Comparison of ENCODE assay signal across 8 cellular contexts in genomic region chr11:57712256-57713150, GRCh38. TPM values are rescaled to one million over a fixed set of nuclear protein-coding genes. Genes with fewer than 3 reads are reported as not detected.
DNase-seq lines count a peak whose midpoint lies in the region; ATAC-seq, FAIRE-seq and TF ChIP-seq lines count a peak whose summit lies in the region.

TMX2 (plus strand) TSS chr11:57712593; CDS start chr11:57712619, 26 bp downstream.

- peak within 1 kb of the TSS; percentile 66 to 100 (median 97) for H3K4me3 ChIP-seq in keratinocyte (ENCODE audit: control insufficient read depth in 2 of 3, extremely low read depth in 1 of 3, insufficient read depth in 2 of 3, low read depth in 1 of 3, low read length in 3 of 3)

- H3K27ac ChIP-seq in keratinocyte (ENCODE audit: control insufficient read depth, insufficient read depth, low read length), result peak within 1 kb of the TSS; percentile 87

- peak; percentile 82 for FAIRE-seq in keratinocyte (lab: Jason Lieb, UNC)

- H4K20me1 ChIP-seq in keratinocyte (ENCODE audit: control insufficient read depth, extremely low read depth, insufficient read depth, low read length), result no peaks in the 10 kb centered on the region

- no peak for TF ChIP-seq CTCF in keratinocyte (optimal IDR thresholded peaks at IDR 0.05 in 1 of 3, IDR thresholded peaks at IDR 0.05 in 1 of 3, conservative IDR thresholded peaks at IDR 0.05 in 1 of 3; ENCODE audit: extremely low read depth in 1 of 3, insufficient read depth in 2 of 3, low read length in 3 of 3)

- dilution Hi-C loops in keratinocyte (cut with MboI; ENCODE audit: extremely low pct_ligation_motif_present, low sequenced_read_pairs), result no loop called here

- H3K9me3 ChIP-seq in keratinocyte (ENCODE audit: control insufficient read depth, low read depth, low read length), result no peaks in the 10 kb centered on the region

- no peaks in the 10 kb centered on the region for H3K36me3 ChIP-seq in keratinocyte (ENCODE audit: control insufficient read depth in 2 of 2, extremely low read depth in 1 of 2, insufficient read depth in 2 of 2, low read length in 2 of 2)

- peak; percentile 92 for ATAC-seq in HG03432 (IDR thresholded peaks at IDR 0.05; ENCODE audit: unreplicated experiment)

- peaks cover 52% of the 10 kb centered on the region for H3K79me2 ChIP-seq in keratinocyte (ENCODE audit: control insufficient read depth, insufficient read depth, low read length)

- DNase-seq in AG20443 (ENCODE audit: low spot score) (peak; percentile 95), NCI-H510A (lab: John Stamatoyannopoulos, UW) (peak; percentile 93), cerebellum (ENCODE audit: low spot score) (peak; percentile 97), keratinocyte (ENCODE audit: low read depth, low spot score) (peak; percentile 85)
- DNase-seq in activated CD4-positive, alpha-beta T cell treated with anti-CD3 and anti-CD28 coated beads for 1 hour, result peak; percentile 80
- peak; percentile 74 to 78 for DNase-seq in stimulated activated CD4-positive, alpha-beta T cell treated with anti-CD3 and anti-CD28 coated beads, Interleukin-15, amount 100 ng/mL, for 1 hour (ENCODE audit: low read depth in 1 of 2, low spot score in 1 of 2)

- peak within 1 kb of the TSS; percentile 96 for H3K9ac ChIP-seq in keratinocyte (ENCODE audit: control insufficient read depth, extremely low read depth, insufficient read depth, low read length)

- peak within 1 kb of the TSS; percentile 93 for H3K4me2 ChIP-seq in keratinocyte (ENCODE audit: control insufficient read depth, extremely low read depth, insufficient read depth, low read depth, low read length)

- no peaks in the 10 kb centered on the region for H3K9me1 ChIP-seq in keratinocyte (ENCODE audit: control insufficient read depth, extremely low read depth, insufficient read depth, low read length)

- no peaks in the 10 kb centered on the region for H3K27me3 ChIP-seq in keratinocyte (ENCODE audit: control insufficient read depth, extremely low read depth, insufficient read depth, low read length)

- H3K4me1 ChIP-seq in keratinocyte (ENCODE audit: control insufficient read depth, extremely low read depth, insufficient read depth, low read length), result peaks cover 25% of the 10 kb centered on the region

- TF ChIP-seq POLR2A in GM19099 (IDR thresholded peaks at IDR 0.05; ENCODE audit: extremely low read depth, insufficient read length, low read depth), result peak; percentile 75

- H2AFZ ChIP-seq in keratinocyte (ENCODE audit: control insufficient read depth, low read length), result peak within 1 kb of the TSS; percentile 100

RNA-seq across cellular contexts. Expression of gene TMX2, which starts in this region (rescaled TPM):
- total RNA-seq in cerebellum, result 57.3 TPM
- 92.8 to 101 TPM (median 93.6 TPM) in 3 replicates for polyA plus RNA-seq in keratinocyte
- polyA plus RNA-seq in keratinocyte (2011; ENCODE audit: low read depth), result 43.9 TPM
- 66.7 and 104 TPM in 2 replicates for polyA plus RNA-seq in keratinocyte (2011; cell fraction: cytosol; rRNA removed)
- polyA plus RNA-seq in keratinocyte (2011; cell fraction: nucleus; rRNA removed), result 148 and 161 TPM in 2 replicates
- polyA plus RNA-seq in keratinocyte (2012; ENCODE audit: low replicate concordance), result 73.1 and 83.4 TPM in 2 replicates
- polyA minus RNA-seq in keratinocyte, result 122 to 145 TPM (median 133 TPM) in 3 replicates
- polyA minus RNA-seq in keratinocyte (2011; cell fraction: cytosol; rRNA and poly(A)+ RNA removed), result 82.5 TPM
- 69.2 and 87.1 TPM in 2 replicates for polyA minus RNA-seq in keratinocyte (2011; cell fraction: nucleus; rRNA and poly(A)+ RNA removed)

Comparison
In these comparisons a context has a peak if more than half of its experiments do, and no peak if none do; other contexts are left out.
1. Peak in every context shown above with its lines: DNase-seq, ATAC-seq, H3K4me3 ChIP-seq and H3K27ac ChIP-seq.